In genomic region chr3:49972656-49973055, GRCh38 we compare ENCODE assay signal across 25 cellular contexts.
"Had no signal": no experiment of that assay in that cellular context is flagged by ENCODE, and none has a peak within 500 bp of the region (broad histone marks: within the 10 kb centered on the region; RNA-seq: fewer than 3 reads in every experiment).

No MANE protein-coding gene starts in this region.

- ATAC-seq: activated CD8-positive, alpha-beta T cell treated with anti-CD3 and anti-CD28 coated beads for 36 hours; activated naive CD4-positive, alpha-beta T cell treated with anti-CD3 and anti-CD28 coated beads, Interleukin-2, amount 50 U/mL, for 72 hours; activated T-helper 17 cell treated with anti-CD3 and anti-CD28 coated beads, Interleukin-2, amount 50 U/mL, for 72 hours; foreskin keratinocyte; natural killer cell; right cardiac atrium; stimulated activated memory B cell treated with anti-CD40 and anti-IgM and Interleukin-4, amounts not matched to agents 10 μg/mL and 1 μg/mL and 100 μg/mL, for 72 hours had no signal

- H3K9me3 Mint-ChIP-seq: activated CD4-positive, alpha-beta T cell treated with anti-CD3 and anti-CD28 coated beads, Interleukin-2, amount 10 ng/mL, durations not matched to agents 7 days and 5 days; activated CD8-positive, alpha-beta T cell treated with anti-CD3 and anti-CD28 coated beads for 36 hours; activated naive CD4-positive, alpha-beta T cell treated with anti-CD3 and anti-CD28 coated beads, Interleukin-2, amount 50 U/mL, for 72 hours; activated T-cell treated with anti-CD3 and anti-CD28 coated beads, Interleukin-2, amount 50 U/mL, for 24 hours; activated T-helper 17 cell treated with anti-CD3 and anti-CD28 coated beads, Interleukin-2, amount 50 U/mL, for 72 hours; dendritic cell treated with granulocyte-macrophage colony-stimulating factor and Interleukin-4, amounts not matched to agents 40 ng/mL and 50 ng/mL, for 4 days; natural killer cell; stimulated activated memory B cell treated with anti-CD40 and anti-IgM and Interleukin-4, amounts not matched to agents 10 μg/mL and 1 μg/mL and 100 μg/mL, for 72 hours had no signal

- H3K4me3 Mint-ChIP-seq: activated CD4-positive, alpha-beta T cell treated with anti-CD3 and anti-CD28 coated beads, Interleukin-2, amount 10 ng/mL, durations not matched to agents 7 days and 5 days; activated CD8-positive, alpha-beta T cell treated with anti-CD3 and anti-CD28 coated beads for 36 hours; activated T-cell treated with anti-CD3 and anti-CD28 coated beads, Interleukin-2, amount 50 U/mL, for 24 hours; activated T-helper 17 cell treated with anti-CD3 and anti-CD28 coated beads, Interleukin-2, amount 50 U/mL, for 72 hours; dendritic cell treated with granulocyte-macrophage colony-stimulating factor and Interleukin-4, amounts not matched to agents 40 ng/mL and 50 ng/mL, for 4 days; natural killer cell; stimulated activated memory B cell treated with anti-CD40 and anti-IgM and Interleukin-4, amounts not matched to agents 10 μg/mL and 1 μg/mL and 100 μg/mL, for 72 hours had no signal

- H3K36me3 ChIP-seq: ovary had no signal

- H3K27me3 ChIP-seq: foreskin keratinocyte, ovary, stomach, suprapubic skin, tibial nerve, vagina had no signal

- H3K4me3 ChIP-seq: left ventricle myocardium inferior, ovary, stomach, suprapubic skin, tibial nerve, vagina had no signal

- H3K4me1 ChIP-seq: foreskin keratinocyte, suprapubic skin, vagina had no signal

- H3K27ac Mint-ChIP-seq: activated CD4-positive, alpha-beta T cell treated with anti-CD3 and anti-CD28 coated beads, Interleukin-2, amount 10 ng/mL, durations not matched to agents 7 days and 5 days; activated CD8-positive, alpha-beta T cell treated with anti-CD3 and anti-CD28 coated beads for 36 hours; activated naive CD4-positive, alpha-beta T cell treated with anti-CD3 and anti-CD28 coated beads, Interleukin-2, amount 50 U/mL, for 72 hours; activated T-helper 17 cell treated with anti-CD3 and anti-CD28 coated beads, Interleukin-2, amount 50 U/mL, for 72 hours; dendritic cell treated with granulocyte-macrophage colony-stimulating factor and Interleukin-4, amounts not matched to agents 40 ng/mL and 50 ng/mL, for 4 days; natural killer cell; stimulated activated memory B cell treated with anti-CD40 and anti-IgM and Interleukin-4, amounts not matched to agents 10 μg/mL and 1 μg/mL and 100 μg/mL, for 72 hours had no signal

- H3K27ac ChIP-seq: foreskin keratinocyte, left ventricle myocardium inferior, ovary, stomach, suprapubic skin, tibial nerve, vagina, WERI-Rb-1 had no signal

- DNase-seq: activated CD4-positive, alpha-beta T cell treated with anti-CD3 and anti-CD28 coated beads, Interleukin-2, amount 10 ng/mL, durations not matched to agents 7 days and 5 days; activated CD4-positive, CD25-positive, alpha-beta regulatory T cell treated with anti-CD3 and anti-CD28 coated beads, Interleukin-2, amount 50 U/mL, for 72 hours; activated CD8-positive, alpha-beta T cell treated with anti-CD3 and anti-CD28 coated beads for 36 hours; activated T-cell treated with anti-CD3 and anti-CD28 coated beads, Interleukin-2, amount 50 U/mL, for 24 hours; cerebellar nuclear complex; effector CD4-positive, alpha-beta T cell; erythroblast; left ventricle myocardium inferior; midbrain; natural killer cell; ovary; right cardiac atrium; small intestine; stimulated activated CD4-positive, alpha-beta T cell treated with anti-CD3 and anti-CD28 coated beads, Interleukin-2, amount 100 ng/mL, for 24 hours; stomach; T-helper 2 cell; WERI-Rb-1 had no signal

- H3K36me3 Mint-ChIP-seq: natural killer cell had no signal

- H3K9me3 ChIP-seq: left ventricle myocardium inferior, ovary, stomach, suprapubic skin, tibial nerve, vagina had no signal
